29 cellular contexts compared by ENCODE assay signal in genomic region chr13:65943024-65943423, GRCh38.
A peak's percentile ranks its signal among the peaks of the same experiment; 100 is the strongest.
DNase-seq lines count a peak whose midpoint lies in the region; ATAC-seq, FAIRE-seq and TF ChIP-seq lines count a peak whose summit lies in the region.
"Had no signal": no experiment of that assay in that cellular context is flagged by ENCODE, and none has a peak within 500 bp of the region (broad histone marks: within the 10 kb centered on the region; RNA-seq: fewer than 3 reads in every experiment).

No MANE protein-coding gene starts in this region.

- H3K4me1 Mint-ChIP-seq in activated naive CD4-positive, alpha-beta T cell treated with anti-CD3 and anti-CD28 coated beads for 36 hours (ENCODE audit: low read depth), result no peaks in the 10 kb centered on the region
- H3K4me1 Mint-ChIP-seq: activated CD4-positive, alpha-beta T cell treated with anti-CD3 and anti-CD28 coated beads, Interleukin-2, amount 10 ng/mL, durations not matched to agents 7 days and 5 days; stimulated activated effector memory CD8-positive, alpha-beta T cell treated with anti-CD3 and anti-CD28 coated beads, Interleukin-12 subunit alpha, Interleukin-12 subunit beta, amount 100 ng/mL, for 72 hours had no signal

- no peak overlapping the region for H3K27ac ChIP-seq in pancreas
- H3K27ac ChIP-seq: PC-9 had no signal

- intact Hi-C loops in pancreas (cut with DNase I), result no loop called here
- intact Hi-C loops in activated naive CD4-positive, alpha-beta T cell treated with anti-CD3 and anti-CD28 coated beads for 36 hours (cut with micrococcal nuclease), result no loop called here

- CTCF ChIA-PET in activated naive CD4-positive, alpha-beta T cell treated with anti-CD3 and anti-CD28 coated beads for 36 hours (lab: Charles Lee), result no interaction called here

- peak; percentile 41 for FAIRE-seq in pancreas (lab: Jason Lieb, UNC)
- FAIRE-seq: bronchial epithelial cell, D721Med, HTR-8/SVneo, keratinocyte had no signal

- no peaks in the 10 kb centered on the region for H3K27me3 Mint-ChIP-seq in activated naive CD4-positive, alpha-beta T cell treated with anti-CD3 and anti-CD28 coated beads for 36 hours (ENCODE audit: low read depth)
- H3K27me3 Mint-ChIP-seq: activated CD4-positive, alpha-beta T cell treated with anti-CD3 and anti-CD28 coated beads, Interleukin-2, amount 10 ng/mL, durations not matched to agents 7 days and 5 days; activated T-cell treated with anti-CD3 and anti-CD28 coated beads, Interleukin-2, amount 50 U/mL, for 24 hours; dendritic cell treated with granulocyte-macrophage colony-stimulating factor and Interleukin-4, amounts not matched to agents 40 ng/mL and 50 ng/mL, for 4 days; natural killer cell treated with Interleukin-12 subunit alpha and Interleukin-12 subunit beta and Interleukin-15 and Interleukin-18, amount 100 ng/mL, for 72 hours; type B pancreatic cell had no signal

- no peak for TF ChIP-seq CTCF in AG09309 (IDR thresholded peaks at IDR 0.05; ENCODE audit: control insufficient read depth, insufficient read depth, low read depth, low read length, missing control alignments)
- no peak for TF ChIP-seq CTCF in choroid plexus epithelial cell (conservative IDR thresholded peaks at IDR 0.05; ENCODE audit: low read depth, low read length)
- TF ChIP-seq CTCF in pancreas (IDR thresholded peaks at IDR 0.05), result no peak

- H3K4me1 ChIP-seq in pancreas, result no peaks in the 10 kb centered on the region

- H3K27me3 ChIP-seq in pancreas, result no peaks in the 10 kb centered on the region
- H3K27me3 ChIP-seq: right atrium auricular region had no signal

- no peak overlapping the region for H3K4me3 ChIP-seq in AG09309 (ENCODE audit: control insufficient read depth, low read depth, low read length)
- H3K4me3 ChIP-seq in choroid plexus epithelial cell (ENCODE audit: low read depth, low read length), result no peak overlapping the region
- H3K4me3 ChIP-seq in pancreas, result no peak overlapping the region
- H3K4me3 ChIP-seq: mucosa of descending colon, PC-9, right atrium auricular region had no signal

- H3K36me3 Mint-ChIP-seq in activated naive CD4-positive, alpha-beta T cell treated with anti-CD3 and anti-CD28 coated beads for 36 hours (ENCODE audit: low read depth), result no peaks in the 10 kb centered on the region
- H3K36me3 Mint-ChIP-seq: natural killer cell treated with Interleukin-12 subunit alpha and Interleukin-12 subunit beta and Interleukin-15 and Interleukin-18, amount 100 ng/mL, for 72 hours; stimulated activated effector memory CD8-positive, alpha-beta T cell treated with anti-CD3 and anti-CD28 coated beads, Interleukin-12 subunit alpha, Interleukin-12 subunit beta, amount 100 ng/mL, for 72 hours; type B pancreatic cell had no signal

- no peaks in the 10 kb centered on the region for H3K36me3 ChIP-seq in pancreas
- H3K36me3 ChIP-seq: right atrium auricular region had no signal

- no peak overlapping the region for H3K4me3 Mint-ChIP-seq in activated naive CD4-positive, alpha-beta T cell treated with anti-CD3 and anti-CD28 coated beads for 36 hours
- H3K4me3 Mint-ChIP-seq: activated CD4-positive, alpha-beta T cell treated with anti-CD3 and anti-CD28 coated beads, Interleukin-2, amount 10 ng/mL, durations not matched to agents 7 days and 5 days; activated T-cell treated with anti-CD3 and anti-CD28 coated beads, Interleukin-2, amount 50 U/mL, for 24 hours; dendritic cell treated with granulocyte-macrophage colony-stimulating factor and Interleukin-4, amounts not matched to agents 40 ng/mL and 50 ng/mL, for 4 days; natural killer cell treated with Interleukin-12 subunit alpha and Interleukin-12 subunit beta and Interleukin-15 and Interleukin-18, amount 100 ng/mL, for 72 hours; stimulated activated effector memory CD8-positive, alpha-beta T cell treated with anti-CD3 and anti-CD28 coated beads, Interleukin-12 subunit alpha, Interleukin-12 subunit beta, amount 100 ng/mL, for 72 hours; type B pancreatic cell had no signal

- no peak for ATAC-seq in pancreas
- no peak for ATAC-seq in GM21367 (IDR thresholded peaks at IDR 0.05; ENCODE audit: unreplicated experiment)
- ATAC-seq: mucosa of descending colon; natural killer cell treated with Interleukin-12 subunit alpha and Interleukin-12 subunit beta and Interleukin-15 and Interleukin-18, amount 100 ng/mL, for 72 hours; stimulated activated effector memory CD8-positive, alpha-beta T cell treated with anti-CD3 and anti-CD28 coated beads, Interleukin-12 subunit alpha, Interleukin-12 subunit beta, amount 100 ng/mL, for 72 hours had no signal

- no peaks in the 10 kb centered on the region for H3K9me3 ChIP-seq in pancreas
- H3K9me3 ChIP-seq: mucosa of descending colon, right atrium auricular region had no signal

- WGBS in pancreas, 2 donors, result 37 to 46% methylated on average over 1 of the region's 1 CpG

- H3K27ac Mint-ChIP-seq in activated naive CD4-positive, alpha-beta T cell treated with anti-CD3 and anti-CD28 coated beads for 36 hours, result no peak overlapping the region
- H3K27ac Mint-ChIP-seq: activated CD4-positive, alpha-beta T cell treated with anti-CD3 and anti-CD28 coated beads, Interleukin-2, amount 10 ng/mL, durations not matched to agents 7 days and 5 days; activated T-cell treated with anti-CD3 and anti-CD28 coated beads, Interleukin-2, amount 50 U/mL, for 24 hours; dendritic cell treated with granulocyte-macrophage colony-stimulating factor and Interleukin-4, amounts not matched to agents 40 ng/mL and 50 ng/mL, for 4 days; natural killer cell treated with Interleukin-12 subunit alpha and Interleukin-12 subunit beta and Interleukin-15 and Interleukin-18, amount 100 ng/mL, for 72 hours; stimulated activated effector memory CD8-positive, alpha-beta T cell treated with anti-CD3 and anti-CD28 coated beads, Interleukin-12 subunit alpha, Interleukin-12 subunit beta, amount 100 ng/mL, for 72 hours; type B pancreatic cell had no signal

- DNase-seq in AG09309 (ENCODE audit: low read depth) (peak; percentile 8), NCI-H69 (lab: John Stamatoyannopoulos, UW) (peak; percentile 18), choroid plexus epithelial cell (ENCODE audit: low read depth) (peak; percentile 82), pancreas (no peak), NCI-H748 (lab: John Stamatoyannopoulos, UW; ENCODE audit: unreplicated experiment) (no peak)
- DNase-seq in activated naive CD4-positive, alpha-beta T cell treated with anti-CD3 and anti-CD28 coated beads for 36 hours, result no peak
- DNase-seq: activated CD4-positive, alpha-beta T cell treated with anti-CD3 and anti-CD28 coated beads, Interleukin-2, amount 10 ng/mL, durations not matched to agents 7 days and 5 days; activated T-cell treated with anti-CD3 and anti-CD28 coated beads, Interleukin-2, amount 50 U/mL, for 24 hours; glutamatergic neuron; KG1; mucosa of descending colon; NCI-H1436 treated with DMSO at 0.1 percent for 48 hours; NCI-H2107; PC-9; SHP77; stimulated activated CD4-positive, alpha-beta T cell treated with anti-CD3 and anti-CD28 coated beads, Interleukin-12 subunit alpha, Interleukin-12 subunit beta, amount 100 ng/mL, for 4 hours; stimulated activated CD4-positive, alpha-beta T cell treated with anti-CD3 and anti-CD28 coated beads, Interleukin-4, amount 100 ng/mL, for 1 hour; SW 1271; T-helper 9 cell had no signal

- peaks cover 1% of the 10 kb centered on the region for H3K9me3 Mint-ChIP-seq in activated naive CD4-positive, alpha-beta T cell treated with anti-CD3 and anti-CD28 coated beads for 36 hours
- H3K9me3 Mint-ChIP-seq: activated CD4-positive, alpha-beta T cell treated with anti-CD3 and anti-CD28 coated beads, Interleukin-2, amount 10 ng/mL, durations not matched to agents 7 days and 5 days; dendritic cell treated with granulocyte-macrophage colony-stimulating factor and Interleukin-4, amounts not matched to agents 40 ng/mL and 50 ng/mL, for 4 days; natural killer cell treated with Interleukin-12 subunit alpha and Interleukin-12 subunit beta and Interleukin-15 and Interleukin-18, amount 100 ng/mL, for 72 hours; type B pancreatic cell had no signal

Comparison
In these comparisons a context has a peak if more than half of its experiments do, and no peak if none do; other contexts are left out.
1. DNase-seq: peak in AG09309 (single experiment), NCI-H69 (single experiment) and choroid plexus epithelial cell (single experiment); none in pancreas (0 of 6), activated naive CD4-positive, alpha-beta T cell treated with anti-CD3 and anti-CD28 coated beads for 36 hours (single experiment) and NCI-H748 (single experiment).